Comparison of ENCODE assay signal across 8 cellular contexts in genomic region chr19:58407658-58408151, GRCh38. TPM values are rescaled to one million over a fixed set of nuclear protein-coding genes. Genes with fewer than 3 reads are reported as not detected.
DNase-seq lines count a peak whose midpoint lies in the region; ATAC-seq and TF ChIP-seq lines count a peak whose summit lies in the region.

No MANE protein-coding gene starts in this region.

- peaks cover 3% of the 10 kb centered on the region; the same call in 1 of the 2 replicates for H3K4me1 ChIP-seq in BE2C
- H3K4me1 ChIP-seq in HEK293 (ENCODE audit: control insufficient read depth, insufficient read depth, low read length) = peaks cover 4% of the 10 kb centered on the region; the same call in 1 of the 2 replicates
- peaks cover 14% of the 10 kb centered on the region for H3K4me1 ChIP-seq in right cardiac atrium (ENCODE audit: control insufficient read depth, insufficient read depth, low read length)
- peaks cover 23 to 38% (median 25%) of the 10 kb centered on the region in 3 donors for H3K4me1 ChIP-seq in skeletal muscle tissue (ENCODE audit: control insufficient read depth in 3 of 3, insufficient read depth in 3 of 3, low read length in 3 of 3)

- no peaks in the 10 kb centered on the region for H3K9me3 ChIP-seq in BE2C
- no peaks in the 10 kb centered on the region for H3K9me3 ChIP-seq in HEK293 (ENCODE audit: control insufficient read depth, insufficient read depth, low read depth, low read length)
- no peaks in the 10 kb centered on the region for H3K9me3 ChIP-seq in right cardiac atrium (ENCODE audit: control insufficient read depth, low read length)
- H3K9me3 ChIP-seq in skeletal muscle tissue (ENCODE audit: control insufficient read depth in 3 of 3, low read length in 3 of 3) = no peaks in the 10 kb centered on the region

- peak overlapping the region; percentile 95 for H3K27ac Mint-ChIP-seq in activated CD8-positive, alpha-beta T cell treated with anti-CD3 and anti-CD28 coated beads for 36 hours

- H3K4me3 Mint-ChIP-seq in activated CD8-positive, alpha-beta T cell treated with anti-CD3 and anti-CD28 coated beads for 36 hours = peak overlapping the region; percentile 87

- 14% methylated on average over 22 of the region's 22 CpGs for WGBS in right cardiac atrium

- POLR2A ChIA-PET in HEK293 (lab: Yijun Ruan, JAX) = interaction anchor here (0.6 to 3.2 kb wide), 26 partner anchors 8 to 224 kb away, joined by 3 to 27 read pairs (median 9); partner anchors contain the start of genes ERVK3-1, RNF225, RPS5 and TRIM28
- POLR2A ChIA-PET in activated CD8-positive, alpha-beta T cell treated with anti-CD3 and anti-CD28 coated beads for 36 hours (lab: Charles Lee) = interaction anchor here (0.7 to 2.6 kb wide), 4 partner anchors 10 to 61 kb away, joined by 3 to 10 read pairs (median 4); partner anchors contain the start of gene RPS5

- H3K27me3 Mint-ChIP-seq in activated CD8-positive, alpha-beta T cell treated with anti-CD3 and anti-CD28 coated beads for 36 hours = no peaks in the 10 kb centered on the region

- no peak for TF ChIP-seq CTCF in BE2C (IDR thresholded peaks at IDR 0.05; ENCODE audit: low read depth, low read length)
- no peak for TF ChIP-seq CTCF in HEK293 (tag by site-specific recombination; IDR thresholded peaks at IDR 0.05)
- TF ChIP-seq CTCF in activated CD8-positive, alpha-beta T cell treated with anti-CD3 and anti-CD28 coated beads for 36 hours (IDR thresholded peaks at IDR 0.05) = no peak

- peaks cover 18% of the 10 kb centered on the region for H3K36me3 Mint-ChIP-seq in activated CD8-positive, alpha-beta T cell treated with anti-CD3 and anti-CD28 coated beads for 36 hours (ENCODE audit: low read depth)

- H3K4me3 ChIP-seq in BE2C (ENCODE audit: low read depth, low read length) (peak overlapping the region; percentile 95), HEK293 (ENCODE audit: low read depth, low read length) (peak overlapping the region; percentile 98), right cardiac atrium (ENCODE audit: low read length) (peak overlapping the region; percentile 68), skeletal muscle tissue (ENCODE audit: low read length in 3 of 3) (peak overlapping the region; percentile 89 to 98 (median 96))

- peak; percentile 41 for ATAC-seq in activated CD8-positive, alpha-beta T cell treated with anti-CD3 and anti-CD28 coated beads for 36 hours
- peak; percentile 9 to 40 for ATAC-seq in right cardiac atrium

- intact Hi-C loops in activated CD8-positive, alpha-beta T cell treated with anti-CD3 and anti-CD28 coated beads for 36 hours (cut with micrococcal nuclease) = no loop called here
- intact Hi-C loops in right cardiac atrium (cut with DNase I) = no loop called here

- H3K9ac ChIP-seq in skeletal muscle tissue (ENCODE audit: low read depth in 1 of 3, low read length in 3 of 3) = peak overlapping the region; percentile 91 to 96 (median 96)

- CTCF ChIA-PET in HEK293 (lab: Yijun Ruan, JAX) = interaction anchor here (0.5 to 1.1 kb wide), 3 partner anchors 39 to 172 kb away, joined by 3 read pairs; no protein-coding TSS in a partner anchor
- CTCF ChIA-PET in activated CD8-positive, alpha-beta T cell treated with anti-CD3 and anti-CD28 coated beads for 36 hours (lab: Charles Lee) = interaction anchor here (1.0 to 1.2 kb wide), 2 partner anchors 28 to 106 kb away, joined by 3 read pairs; no protein-coding TSS in a partner anchor

- H3K36me3 ChIP-seq in BE2C = peaks cover 3% of the 10 kb centered on the region; the same call in 1 of the 2 replicates
- peaks cover 9% of the 10 kb centered on the region in 2 experiments; a peak in 2 of 3 replicates for H3K36me3 ChIP-seq in HEK293 (ENCODE audit: control insufficient read depth in 2 of 2, insufficient read depth in 1 of 2, low read length in 2 of 2)
- peaks cover 0 to 3% (median 0%) of the 10 kb centered on the region in 3 donors for H3K36me3 ChIP-seq in skeletal muscle tissue (ENCODE audit: control insufficient read depth in 3 of 3, insufficient read depth in 3 of 3, low read length in 3 of 3)

- peaks cover 38% of the 10 kb centered on the region for H3K4me1 Mint-ChIP-seq in activated CD8-positive, alpha-beta T cell treated with anti-CD3 and anti-CD28 coated beads for 36 hours (ENCODE audit: low read depth)

- DNase-seq in BE2C (no peak), right cardiac atrium (no peak), OCI-M2 (lab: John Stamatoyannopoulos, UW; ENCODE audit: unreplicated experiment) (no peak), SW 1271 (lab: John Stamatoyannopoulos, UW) (no peak), germinal center (ENCODE audit: low spot score) (no peak)
- DNase-seq in activated CD8-positive, alpha-beta T cell treated with anti-CD3 and anti-CD28 coated beads for 36 hours = peak; percentile 57

- no peaks in the 10 kb centered on the region for H3K9me3 Mint-ChIP-seq in activated CD8-positive, alpha-beta T cell treated with anti-CD3 and anti-CD28 coated beads for 36 hours

- H3K27me3 ChIP-seq in BE2C = no peaks in the 10 kb centered on the region
- no peaks in the 10 kb centered on the region for H3K27me3 ChIP-seq in right cardiac atrium (ENCODE audit: control insufficient read depth, insufficient read depth)
- no peaks in the 10 kb centered on the region for H3K27me3 ChIP-seq in skeletal muscle tissue (ENCODE audit: control insufficient read depth in 3 of 3, insufficient read depth in 3 of 3, low read length in 3 of 3)

- H3K27ac ChIP-seq in HEK293 (ENCODE audit: extremely low read depth, low read depth, low read length) (peak overlapping the region; percentile 71), right cardiac atrium (ENCODE audit: low read length) (peak overlapping the region; percentile 76), skeletal muscle tissue (ENCODE audit: low read depth, low read length) (peak overlapping the region; percentile 91)

TF ChIP-seq in HEK293, 187 proteins besides CTCF, POLR2A, EP300 and RAD21 (continues in another document):
- TF ChIP-seq ZNF10 (tag by site-specific recombination; IDR thresholded peaks at IDR 0.05) (peak; percentile 64), SCRT1 (tag by site-specific recombination; IDR thresholded peaks at IDR 0.05; ENCODE audit: borderline replicate concordance) (peak; percentile 47; the same call in 1 of the 2 replicates), ZNF501 (tag by site-specific recombination; IDR thresholded peaks at IDR 0.05) (0 out of 2 replicates have a peak, but pooled peaks have one; percentile 16), ZFHX2 (tag by site-specific recombination; conservative IDR thresholded peaks at IDR 0.05) (no peak), SCRT2 (tag by site-specific recombination; IDR thresholded peaks at IDR 0.05) (peak; percentile 52; the same call in 1 of the 2 replicates), ZBTB48 (tag by site-specific recombination; IDR thresholded peaks at IDR 0.05) (peak; percentile 48; the same call in 1 of the 2 replicates), ZNF529 (tag by site-specific recombination; IDR thresholded peaks at IDR 0.05; ENCODE audit: insufficient replicate concordance) (no peak), ZNF221 (tag by site-specific recombination; IDR thresholded peaks at IDR 0.05; ENCODE audit: borderline replicate concordance) (no peak)
- TF ChIP-seq, protein P1, sequence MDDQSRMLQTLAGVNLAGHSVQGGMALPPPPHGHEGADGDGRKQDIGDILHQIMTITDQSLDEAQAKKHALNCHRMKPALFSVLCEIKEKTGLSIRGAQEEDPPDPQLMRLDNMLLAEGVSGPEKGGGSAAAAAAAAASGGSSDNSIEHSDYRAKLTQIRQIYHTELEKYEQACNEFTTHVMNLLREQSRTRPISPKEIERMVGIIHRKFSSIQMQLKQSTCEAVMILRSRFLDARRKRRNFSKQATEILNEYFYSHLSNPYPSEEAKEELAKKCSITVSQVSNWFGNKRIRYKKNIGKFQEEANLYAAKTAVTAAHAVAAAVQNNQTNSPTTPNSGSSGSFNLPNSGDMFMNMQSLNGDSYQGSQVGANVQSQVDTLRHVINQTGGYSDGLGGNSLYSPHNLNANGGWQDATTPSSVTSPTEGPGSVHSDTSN (CRISPR knock-in tag; IDR thresholded peaks at IDR 0.05) = peak; percentile 20; the same call in 1 of the 2 replicates

RNA-seq across cellular contexts. Expression of gene ZNF584, which starts 0.7 kb away (rescaled TPM):
- polyA plus RNA-seq in BE2C (2012; ENCODE audit: insufficient read depth, insufficient read length, low read depth) = 8.5 TPM
- 10 to 100 TPM; 12.0 to 14.3 TPM for total RNA-seq in activated CD8-positive, alpha-beta T cell treated with anti-CD3 and anti-CD28 coated beads for 36 hours
- 10 to 100 TPM; 19.2 to 22.6 (median 20.2) TPM for total RNA-seq in right cardiac atrium
- polyA plus RNA-seq in right cardiac atrium = 13.6 TPM
- 8.4 TPM for total RNA-seq in skeletal muscle tissue

RNA-seq across cellular contexts. Expression of gene RNF225, which starts 12.2 kb away (rescaled TPM):
- polyA plus RNA-seq in BE2C (2012; ENCODE audit: insufficient read depth, insufficient read length, low read depth) = not detected
- 1 to 10 TPM in 1 of 2 experiments, under 1 TPM in 1; 0.81 to 1.1 TPM for total RNA-seq in activated CD8-positive, alpha-beta T cell treated with anti-CD3 and anti-CD28 coated beads for 36 hours
- total RNA-seq in right cardiac atrium (not detected), skeletal muscle tissue (not detected)
- polyA plus RNA-seq in right cardiac atrium = not detected

RNA-seq across cellular contexts. Expression of gene RPS5, which starts 20.6 kb away (rescaled TPM):
- polyA plus RNA-seq in BE2C (2012; ENCODE audit: insufficient read depth, insufficient read length, low read depth) = 2,664 TPM
- 1,000 to 10,000 TPM; 1,906 to 1,936 TPM for total RNA-seq in activated CD8-positive, alpha-beta T cell treated with anti-CD3 and anti-CD28 coated beads for 36 hours
- total RNA-seq in right cardiac atrium (100 to 1,000 TPM; 513 to 681 (median 600) TPM), skeletal muscle tissue (3,737 TPM)
- polyA plus RNA-seq in right cardiac atrium = 566 TPM

RNA-seq across cellular contexts. Expression of gene ZNF837, which starts 26.9 kb away (rescaled TPM):
- polyA plus RNA-seq in BE2C (2012; ENCODE audit: insufficient read depth, insufficient read length, low read depth) = 1.4 TPM
- 1 to 10 TPM; 1.5 to 1.6 TPM for total RNA-seq in activated CD8-positive, alpha-beta T cell treated with anti-CD3 and anti-CD28 coated beads for 36 hours
- total RNA-seq in right cardiac atrium (under 1 TPM; 0.33 to 0.82 (median 0.55) TPM), skeletal muscle tissue (0.52 TPM)
- polyA plus RNA-seq in right cardiac atrium = 0.52 TPM

RNA-seq across cellular contexts. Expression of gene ZNF132, which starts 32.2 kb away (rescaled TPM):
- polyA plus RNA-seq in BE2C (2012; ENCODE audit: insufficient read depth, insufficient read length, low read depth) = 6.0 TPM
- total RNA-seq in activated CD8-positive, alpha-beta T cell treated with anti-CD3 and anti-CD28 coated beads for 36 hours = 1 to 10 TPM; 3.4 to 3.8 TPM
- 1 to 10 TPM; 6.4 to 7.5 (median 6.8) TPM for total RNA-seq in right cardiac atrium
- polyA plus RNA-seq in right cardiac atrium = 2.4 TPM
- total RNA-seq in skeletal muscle tissue = 9.9 TPM
